Comparison of ENCODE assay signal across 1 cellular context in genomic region chr5:132293066-132293991, GRCh38.
TF ChIP-seq lines count a peak whose summit lies in the region.

No MANE protein-coding gene starts in this region.

TF ChIP-seq in HepG2, 621 proteins besides CTCF, POLR2A, EP300 and RAD21 (continued from another document and continues in another):
- TF ChIP-seq ATF5 (CRISPR knock-in tag; IDR thresholded peaks at IDR 0.05; ENCODE audit: low read depth) (0 out of 2 replicates have a peak, but pooled peaks have one; percentile 39), ZNF567 (CRISPR knock-in tag; IDR thresholded peaks at IDR 0.05; ENCODE audit: borderline replicate concordance) (no peak), ZNF660 (CRISPR knock-in tag; IDR thresholded peaks at IDR 0.05; ENCODE audit: borderline replicate concordance, low read depth) (no peak), NR2F6 (IDR thresholded peaks at IDR 0.05) (no peak; the same call in 1 of the 2 replicates), NR2F6 (CRISPR knock-in tag; IDR thresholded peaks at IDR 0.05) (peak; percentile 9; the same call in 1 of the 2 replicates), ARNT2 (CRISPR knock-in tag; IDR thresholded peaks at IDR 0.05; ENCODE audit: low read depth) (peak; percentile 40; the same call in 1 of the 2 replicates), ATF7 (IDR thresholded peaks at IDR 0.05) (peak; percentile 14; the same call in 1 of the 2 replicates), ATF7 (CRISPR knock-in tag; IDR thresholded peaks at IDR 0.05) (peak; percentile 79; the same call in 1 of the 2 replicates), FLYWCH1 (CRISPR knock-in tag; IDR thresholded peaks at IDR 0.05) (no peak), ARHGAP35 (CRISPR knock-in tag; IDR thresholded peaks at IDR 0.05; ENCODE audit: borderline replicate concordance) (peak; percentile 82; the same call in 1 of the 2 replicates), UBTF (CRISPR knock-in tag; IDR thresholded peaks at IDR 0.05) (peak; percentile 75), RORA (CRISPR knock-in tag; IDR thresholded peaks at IDR 0.05) (no peak), MXD3 (CRISPR knock-in tag; IDR thresholded peaks at IDR 0.05) (peak; percentile 61; the same call in 1 of the 2 replicates), GPN1 (CRISPR knock-in tag; IDR thresholded peaks at IDR 0.05; ENCODE audit: borderline replicate concordance) (no peak), NCOA5 (CRISPR knock-in tag; IDR thresholded peaks at IDR 0.05) (no peak), AHDC1 (CRISPR knock-in tag; IDR thresholded peaks at IDR 0.05; ENCODE audit: borderline replicate concordance) (no peak), U2AF2 (IDR thresholded peaks at IDR 0.05; ENCODE audit: low read depth, low read length) (no peak), TEF (CRISPR knock-in tag; IDR thresholded peaks at IDR 0.05) (no peak), NCOA2 (CRISPR knock-in tag; IDR thresholded peaks at IDR 0.05) (no peak; the same call in 1 of the 2 replicates), GPBP1L1 (CRISPR knock-in tag; IDR thresholded peaks at IDR 0.05) (no peak), ZNF839 (CRISPR knock-in tag; IDR thresholded peaks at IDR 0.05; ENCODE audit: borderline replicate concordance) (no peak), SATB2 (CRISPR knock-in tag; IDR thresholded peaks at IDR 0.05) (no peak), ATF7-NPFF (CRISPR knock-in tag; IDR thresholded peaks at IDR 0.05; ENCODE audit: low read depth) (no peak; the same call in 1 of the 2 replicates), ZNF430 (CRISPR knock-in tag; IDR thresholded peaks at IDR 0.05) (no peak), ZNF619 (CRISPR knock-in tag; IDR thresholded peaks at IDR 0.05) (0 out of 2 replicates have a peak, but pooled peaks have one; percentile 9), NONO (IDR thresholded peaks at IDR 0.05) (no peak), NONO (CRISPR knock-in tag; conservative IDR thresholded peaks at IDR 0.05) (peak; percentile 69; the same call in 1 of the 2 replicates), ZNF569 (CRISPR knock-in tag; IDR thresholded peaks at IDR 0.05; ENCODE audit: borderline replicate concordance) (no peak), ZBTB46 (CRISPR knock-in tag; IDR thresholded peaks at IDR 0.05; ENCODE audit: borderline replicate concordance) (no peak), ZNF263 (CRISPR knock-in tag; IDR thresholded peaks at IDR 0.05) (0 out of 2 replicates have a peak, but pooled peaks have one; percentile 41), PRMT3 (CRISPR knock-in tag; IDR thresholded peaks at IDR 0.05; ENCODE audit: borderline replicate concordance, low read depth) (no peak), ZNF7 (CRISPR knock-in tag; IDR thresholded peaks at IDR 0.05) (no peak), RFX1 (IDR thresholded peaks at IDR 0.05) (no peak), ZNF331 (CRISPR knock-in tag; IDR thresholded peaks at IDR 0.05) (peak; percentile 60), STAT5B (CRISPR knock-in tag; IDR thresholded peaks at IDR 0.05) (no peak), IKZF5 (CRISPR knock-in tag; IDR thresholded peaks at IDR 0.05) (no peak; the same call in 1 of the 2 replicates), ZNF550 (CRISPR knock-in tag; IDR thresholded peaks at IDR 0.05; ENCODE audit: borderline replicate concordance) (no peak), CBFB (CRISPR knock-in tag; IDR thresholded peaks at IDR 0.05) (no peak; the same call in 1 of the 2 replicates), MYC (CRISPR knock-in tag; IDR thresholded peaks at IDR 0.05; ENCODE audit: borderline replicate concordance) (no peak), ZUFSP (CRISPR knock-in tag; IDR thresholded peaks at IDR 0.05; ENCODE audit: borderline replicate concordance) (no peak), KAT7 (CRISPR knock-in tag; IDR thresholded peaks at IDR 0.05; ENCODE audit: borderline replicate concordance) (peak; percentile 37; the same call in 1 of the 2 replicates), NCOR1 (IDR thresholded peaks at IDR 0.05; ENCODE audit: borderline replicate concordance, low read length) (no peak)
- TF ChIP-seq, protein P1, sequence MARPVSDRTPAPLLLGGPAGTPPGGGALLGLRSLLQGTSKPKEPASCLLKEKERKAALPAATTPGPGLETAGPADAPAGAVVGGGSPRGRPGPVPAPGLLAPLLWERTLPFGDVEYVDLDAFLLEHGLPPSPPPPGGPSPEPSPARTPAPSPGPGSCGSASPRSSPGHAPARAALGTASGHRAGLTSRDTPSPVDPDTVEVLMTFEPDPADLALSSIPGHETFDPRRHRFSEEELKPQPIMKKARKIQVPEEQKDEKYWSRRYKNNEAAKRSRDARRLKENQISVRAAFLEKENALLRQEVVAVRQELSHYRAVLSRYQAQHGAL (CRISPR knock-in tag; IDR thresholded peaks at IDR 0.05; ENCODE audit: not compliant biosample characterization): no peak
- TF ChIP-seq, protein P2, sequence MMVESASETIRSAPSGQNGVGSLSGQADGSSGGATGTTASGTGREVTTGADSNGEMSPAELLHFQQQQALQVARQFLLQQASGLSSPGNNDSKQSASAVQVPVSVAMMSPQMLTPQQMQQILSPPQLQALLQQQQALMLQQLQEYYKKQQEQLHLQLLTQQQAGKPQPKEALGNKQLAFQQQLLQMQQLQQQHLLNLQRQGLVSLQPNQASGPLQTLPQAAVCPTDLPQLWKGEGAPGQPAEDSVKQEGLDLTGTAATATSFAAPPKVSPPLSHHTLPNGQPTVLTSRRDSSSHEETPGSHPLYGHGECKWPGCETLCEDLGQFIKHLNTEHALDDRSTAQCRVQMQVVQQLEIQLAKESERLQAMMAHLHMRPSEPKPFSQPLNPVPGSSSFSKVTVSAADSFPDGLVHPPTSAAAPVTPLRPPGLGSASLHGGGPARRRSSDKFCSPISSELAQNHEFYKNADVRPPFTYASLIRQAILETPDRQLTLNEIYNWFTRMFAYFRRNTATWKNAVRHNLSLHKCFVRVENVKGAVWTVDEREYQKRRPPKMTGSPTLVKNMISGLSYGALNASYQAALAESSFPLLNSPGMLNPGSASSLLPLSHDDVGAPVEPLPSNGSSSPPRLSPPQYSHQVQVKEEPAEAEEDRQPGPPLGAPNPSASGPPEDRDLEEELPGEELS (CRISPR knock-in tag; IDR thresholded peaks at IDR 0.05): no peak; the same call in 1 of the 2 replicates
